1 cellular context compared by ENCODE assay signal in the genomic region with DNA sequence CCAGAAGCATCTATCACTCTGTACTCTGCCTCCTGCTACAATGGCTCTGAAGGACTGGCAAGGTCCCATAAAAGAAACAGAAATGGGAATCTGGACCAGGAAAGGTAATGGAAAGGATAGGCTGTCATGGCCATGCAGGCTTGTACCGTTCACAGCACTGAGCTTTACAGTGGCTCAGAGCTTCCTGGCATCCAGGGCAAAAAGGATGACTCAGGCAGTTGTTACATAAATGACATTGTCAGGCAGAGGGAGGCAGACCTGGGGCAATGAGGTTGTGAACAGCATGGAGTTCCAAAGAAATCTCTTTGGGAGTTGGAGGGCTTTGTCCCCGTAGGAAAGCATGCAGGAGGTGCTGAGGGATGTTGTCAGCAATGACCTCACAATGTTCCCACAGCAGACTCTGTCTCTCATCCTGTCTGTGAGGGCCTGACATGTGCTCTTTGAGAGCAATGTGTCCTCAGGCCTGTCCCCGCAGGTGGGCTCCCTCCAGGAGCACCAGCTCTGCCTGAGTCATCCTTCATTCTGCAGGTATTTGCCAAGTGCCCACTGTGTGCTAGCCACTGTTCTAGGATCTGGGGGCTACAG.
TF ChIP-seq lines count a peak whose summit lies in the region.

No MANE protein-coding gene starts in this region.

TF ChIP-seq in HCT116, 20 proteins besides CTCF, POLR2A, EP300 and RAD21 (continued from another document):
- TF ChIP-seq, protein P1, sequence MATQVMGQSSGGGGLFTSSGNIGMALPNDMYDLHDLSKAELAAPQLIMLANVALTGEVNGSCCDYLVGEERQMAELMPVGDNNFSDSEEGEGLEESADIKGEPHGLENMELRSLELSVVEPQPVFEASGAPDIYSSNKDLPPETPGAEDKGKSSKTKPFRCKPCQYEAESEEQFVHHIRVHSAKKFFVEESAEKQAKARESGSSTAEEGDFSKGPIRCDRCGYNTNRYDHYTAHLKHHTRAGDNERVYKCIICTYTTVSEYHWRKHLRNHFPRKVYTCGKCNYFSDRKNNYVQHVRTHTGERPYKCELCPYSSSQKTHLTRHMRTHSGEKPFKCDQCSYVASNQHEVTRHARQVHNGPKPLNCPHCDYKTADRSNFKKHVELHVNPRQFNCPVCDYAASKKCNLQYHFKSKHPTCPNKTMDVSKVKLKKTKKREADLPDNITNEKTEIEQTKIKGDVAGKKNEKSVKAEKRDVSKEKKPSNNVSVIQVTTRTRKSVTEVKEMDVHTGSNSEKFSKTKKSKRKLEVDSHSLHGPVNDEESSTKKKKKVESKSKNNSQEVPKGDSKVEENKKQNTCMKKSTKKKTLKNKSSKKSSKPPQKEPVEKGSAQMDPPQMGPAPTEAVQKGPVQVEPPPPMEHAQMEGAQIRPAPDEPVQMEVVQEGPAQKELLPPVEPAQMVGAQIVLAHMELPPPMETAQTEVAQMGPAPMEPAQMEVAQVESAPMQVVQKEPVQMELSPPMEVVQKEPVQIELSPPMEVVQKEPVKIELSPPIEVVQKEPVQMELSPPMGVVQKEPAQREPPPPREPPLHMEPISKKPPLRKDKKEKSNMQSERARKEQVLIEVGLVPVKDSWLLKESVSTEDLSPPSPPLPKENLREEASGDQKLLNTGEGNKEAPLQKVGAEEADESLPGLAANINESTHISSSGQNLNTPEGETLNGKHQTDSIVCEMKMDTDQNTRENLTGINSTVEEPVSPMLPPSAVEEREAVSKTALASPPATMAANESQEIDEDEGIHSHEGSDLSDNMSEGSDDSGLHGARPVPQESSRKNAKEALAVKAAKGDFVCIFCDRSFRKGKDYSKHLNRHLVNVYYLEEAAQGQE (IDR thresholded peaks at IDR 0.05; ENCODE audit: low read depth): no peak
- TF ChIP-seq, protein P2, sequence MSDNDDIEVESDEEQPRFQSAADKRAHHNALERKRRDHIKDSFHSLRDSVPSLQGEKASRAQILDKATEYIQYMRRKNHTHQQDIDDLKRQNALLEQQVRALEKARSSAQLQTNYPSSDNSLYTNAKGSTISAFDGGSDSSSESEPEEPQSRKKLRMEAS (IDR thresholded peaks at IDR 0.05): no peak
